In genomic region chr16:11356573-11357331, GRCh38 we compare ENCODE assay signal across 8 cellular contexts. TPM values are rescaled to one million over a fixed set of nuclear protein-coding genes. Genes with fewer than 3 reads are reported as not detected.
DNase-seq lines count a peak whose midpoint lies in the region; ATAC-seq and TF ChIP-seq lines count a peak whose summit lies in the region.

No MANE protein-coding gene starts in this region.

- CTCF ChIA-PET in AG04450 (lab: Charles Lee), result interaction anchor here (0.6 to 5.9 kb wide), 12 partner anchors 8 to 403 kb away, joined by 3 to 53 read pairs (median 4); partner anchors contain the start of gene SOCS1
- CTCF ChIA-PET in OCI-LY7 (lab: Charles Lee; ENCODE audit: unreplicated experiment), result interaction anchor here (0.6 to 1.0 kb wide), 3 partner anchors 59 to 306 kb away, joined by 3 to 7 read pairs (median 3); no protein-coding TSS in a partner anchor

- no peak overlapping the region for H3K4me3 ChIP-seq in AG04450 (ENCODE audit: low read depth, low read length)
- H3K4me3 ChIP-seq in GM23338, result no peak overlapping the region
- H3K4me3 ChIP-seq in OCI-LY7 (ENCODE audit: low read depth, low read length, poor library complexity, severe bottlenecking), result peak overlapping the region; percentile 39
- no peak overlapping the region for H3K4me3 ChIP-seq in foreskin fibroblast (ENCODE audit: low read depth in 1 of 2, low read length in 2 of 2)

- POLR2A ChIA-PET in AG04450 (lab: Yijun Ruan, JAX) (interaction anchor here (0.6 to 1.3 kb wide), 4 partner anchors 28 to 101 kb away, joined by 3 to 11 read pairs (median 6); partner anchors contain the start of gene SOCS1), OCI-LY7 (lab: Charles Lee) (interaction anchor here (0.8 to 1.1 kb wide), 4 partner anchors 49 to 101 kb away, joined by 3 to 7 read pairs (median 4); partner anchors contain the start of gene SOCS1)

- intact Hi-C loops in OCI-LY7 (cut with micrococcal nuclease; ENCODE audit: unreplicated experiment), result loop anchor here (1.0 to 5.0 kb wide), 2 partner anchors 101 to 404 kb away; no protein-coding TSS in a partner anchor
- intact Hi-C loops in activated T-helper 1 cell treated with anti-CD3 and anti-CD28 coated beads, Interleukin-12 subunit alpha, Interleukin-12 subunit beta, Interleukin-2, Interleukin-4 antibody, amounts not matched to agents 30 ng/mL and 10 ng/mL and 1 ng/mL, durations not matched to agents 14 hours and 24 hours and 36 hours (cut with micrococcal nuclease), result no loop called here

- no peak overlapping the region for H3K4me2 ChIP-seq in GM23338
- H3K4me2 ChIP-seq in OCI-LY7 (ENCODE audit: low read length), result peak overlapping the region; percentile 74

- no TSS peak for BruUV-seq in OCI-LY7 (replicated peaks; lab: Mats Ljungman, UMichigan)

- DNase-seq in AG04450 (ENCODE audit: low read depth, low spot score), result no peak
- peak; percentile 91 for DNase-seq in GM23338 (ENCODE audit: low spot score)
- DNase-seq in OCI-LY7 (ENCODE audit: low spot score), result peak; percentile 78
- DNase-seq in activated T-helper 1 cell treated with anti-CD3 and anti-CD28 coated beads, Interleukin-12 subunit alpha, Interleukin-12 subunit beta, Interleukin-2, Interleukin-4 antibody, amounts not matched to agents 30 ng/mL and 10 ng/mL and 1 ng/mL, durations not matched to agents 14 hours and 24 hours and 36 hours (ENCODE audit: low spot score), result peak; percentile 23
- peak; percentile 45 to 80 for DNase-seq in foreskin fibroblast
- DNase-seq in osteocyte (ENCODE audit: extremely low spot score, unreplicated experiment), result no peak
- no peak for DNase-seq in mesenteric fat pad (ENCODE audit: low spot score)

- H3K4me1 ChIP-seq in GM23338 (ENCODE audit: insufficient read depth), result peaks cover 32% of the 10 kb centered on the region
- H3K4me1 ChIP-seq in OCI-LY7 (ENCODE audit: insufficient read depth, low read length, poor library complexity, severe bottlenecking), result peaks cover 85% of the 10 kb centered on the region

- H3K4me3 Mint-ChIP-seq in GM23338 (no peak overlapping the region), osteocyte (ENCODE audit: unreplicated experiment) (no peak overlapping the region)
- H3K4me3 Mint-ChIP-seq in activated T-helper 1 cell treated with anti-CD3 and anti-CD28 coated beads, Interleukin-12 subunit alpha, Interleukin-12 subunit beta, Interleukin-2, Interleukin-4 antibody, amounts not matched to agents 30 ng/mL and 10 ng/mL and 1 ng/mL, durations not matched to agents 14 hours and 24 hours and 36 hours, result no peak overlapping the region

- no peak overlapping the region for H3K27ac ChIP-seq in AG04450 (ENCODE audit: low read depth, low read length)
- peak overlapping the region; percentile 76; the same call in 1 of the 2 replicates for H3K27ac ChIP-seq in GM23338 (ENCODE audit: low read depth)
- H3K27ac ChIP-seq in OCI-LY7 (ENCODE audit: low read depth, low read length, poor library complexity, severe bottlenecking), result peak overlapping the region; percentile 91

- no peaks in the 10 kb centered on the region for H3K9me2 ChIP-seq in GM23338 (ENCODE audit: insufficient read depth)
- H3K9me2 ChIP-seq in OCI-LY7 (ENCODE audit: insufficient read depth, low read length), result no peaks in the 10 kb centered on the region

- TF ChIP-seq CTCF in AG04450 (IDR thresholded peaks at IDR 0.05; ENCODE audit: low read depth, low read length), result peak; percentile 79
- TF ChIP-seq CTCF in GM23338 (conservative IDR thresholded peaks at IDR 0.05; ENCODE audit: low read depth in 2 of 2), result peak; percentile 85 to 92
- TF ChIP-seq CTCF in OCI-LY7 (conservative IDR thresholded peaks at IDR 0.05; ENCODE audit: low read length), result peak; percentile 98
- TF ChIP-seq CTCF in foreskin fibroblast (IDR thresholded peaks at IDR 0.05; ENCODE audit: low read depth, low read length), result peak; percentile 67
- TF ChIP-seq CTCF in osteocyte (IDR thresholded peaks at IDR 0.05), result peak; percentile 74

- peaks cover 4% of the 10 kb centered on the region; the same call in 1 of the 2 replicates for H3K9me3 ChIP-seq in AG04450 (ENCODE audit: control insufficient read depth, insufficient read depth, low read length)
- peaks cover 7% of the 10 kb centered on the region for H3K9me3 ChIP-seq in OCI-LY7 (ENCODE audit: low read length)

- H3F3A ChIP-seq in GM23338 (replicated peaks; ENCODE audit: low read depth), result peaks cover 19% of the 10 kb centered on the region; the same call in 1 of the 2 replicates

- H3K27me3 Mint-ChIP-seq in GM23338 (ENCODE audit: insufficient read depth, low read depth, poor library complexity), result peaks cover 3% of the 10 kb centered on the region
- peaks cover 4% of the 10 kb centered on the region for H3K27me3 Mint-ChIP-seq in activated T-helper 1 cell treated with anti-CD3 and anti-CD28 coated beads, Interleukin-12 subunit alpha, Interleukin-12 subunit beta, Interleukin-2, Interleukin-4 antibody, amounts not matched to agents 30 ng/mL and 10 ng/mL and 1 ng/mL, durations not matched to agents 14 hours and 24 hours and 36 hours (ENCODE audit: insufficient read depth)
- no peaks in the 10 kb centered on the region for H3K27me3 Mint-ChIP-seq in osteocyte (ENCODE audit: unreplicated experiment)

- 0 out of 2 replicates have a peak, but pooled peaks cover 5% of the 10 kb centered on the region for H4K20me1 ChIP-seq in GM23338 (replicated peaks; ENCODE audit: insufficient read depth)
- H4K20me1 ChIP-seq in OCI-LY7 (ENCODE audit: insufficient read depth, low read length), result no peaks in the 10 kb centered on the region

- H3K27me3 ChIP-seq in AG04450 (ENCODE audit: control insufficient read depth, insufficient read depth, low read length) (no peaks in the 10 kb centered on the region), GM23338 (ENCODE audit: insufficient read depth) (no peaks in the 10 kb centered on the region)

- H3K9me3 Mint-ChIP-seq in GM23338, result no peaks in the 10 kb centered on the region
- no peaks in the 10 kb centered on the region for H3K9me3 Mint-ChIP-seq in activated T-helper 1 cell treated with anti-CD3 and anti-CD28 coated beads, Interleukin-12 subunit alpha, Interleukin-12 subunit beta, Interleukin-2, Interleukin-4 antibody, amounts not matched to agents 30 ng/mL and 10 ng/mL and 1 ng/mL, durations not matched to agents 14 hours and 24 hours and 36 hours
- H3K9me3 Mint-ChIP-seq in osteocyte (ENCODE audit: unreplicated experiment), result no peaks in the 10 kb centered on the region

- peak; percentile 93 for ATAC-seq in GM23338
- no peak for ATAC-seq in HG03457 (IDR thresholded peaks at IDR 0.05; ENCODE audit: unreplicated experiment)

- H2AFZ ChIP-seq in GM23338 (no peak overlapping the region), OCI-LY7 (ENCODE audit: low read length) (no peak overlapping the region)

- H3K79me2 ChIP-seq in GM23338 (replicated peaks; ENCODE audit: insufficient read depth) (peaks cover 23% of the 10 kb centered on the region), OCI-LY7 (ENCODE audit: insufficient read depth, low read depth, low read length) (peaks cover 16% of the 10 kb centered on the region)

- H3K27ac Mint-ChIP-seq in GM23338 (no peak overlapping the region), osteocyte (ENCODE audit: unreplicated experiment) (peak overlapping the region; percentile 80)
- no peak overlapping the region for H3K27ac Mint-ChIP-seq in activated T-helper 1 cell treated with anti-CD3 and anti-CD28 coated beads, Interleukin-12 subunit alpha, Interleukin-12 subunit beta, Interleukin-2, Interleukin-4 antibody, amounts not matched to agents 30 ng/mL and 10 ng/mL and 1 ng/mL, durations not matched to agents 14 hours and 24 hours and 36 hours

- H3K4me1 Mint-ChIP-seq in GM23338 (peaks cover 35% of the 10 kb centered on the region), osteocyte (ENCODE audit: unreplicated experiment) (peaks cover 62% of the 10 kb centered on the region)
- H3K4me1 Mint-ChIP-seq in activated T-helper 1 cell treated with anti-CD3 and anti-CD28 coated beads, Interleukin-12 subunit alpha, Interleukin-12 subunit beta, Interleukin-2, Interleukin-4 antibody, amounts not matched to agents 30 ng/mL and 10 ng/mL and 1 ng/mL, durations not matched to agents 14 hours and 24 hours and 36 hours (ENCODE audit: low read depth), result peaks cover 65% of the 10 kb centered on the region

- H3K36me3 ChIP-seq in GM23338 (ENCODE audit: insufficient read depth), result peaks cover 13% of the 10 kb centered on the region
- peaks cover 26% of the 10 kb centered on the region for H3K36me3 ChIP-seq in OCI-LY7 (ENCODE audit: insufficient read depth, low read length)

- peaks cover 26% of the 10 kb centered on the region for H3K36me3 Mint-ChIP-seq in GM23338 (ENCODE audit: low read depth)
- H3K36me3 Mint-ChIP-seq in activated T-helper 1 cell treated with anti-CD3 and anti-CD28 coated beads, Interleukin-12 subunit alpha, Interleukin-12 subunit beta, Interleukin-2, Interleukin-4 antibody, amounts not matched to agents 30 ng/mL and 10 ng/mL and 1 ng/mL, durations not matched to agents 14 hours and 24 hours and 36 hours (ENCODE audit: low read depth), result peaks cover 13% of the 10 kb centered on the region
- no peaks in the 10 kb centered on the region for H3K36me3 Mint-ChIP-seq in osteocyte (ENCODE audit: unreplicated experiment)

TF ChIP-seq in GM23338, 12 proteins besides CTCF, POLR2A, EP300 and RAD21:
- peak; percentile 41; the same call in 1 of the 2 replicates for TF ChIP-seq CREB1 (CRISPR knock-in tag; IDR thresholded peaks at IDR 0.05; ENCODE audit: low read depth)
- no peak for TF ChIP-seq EZH2phosphoT487 (IDR thresholded peaks at IDR 0.05; ENCODE audit: unreplicated experiment)

RNA-seq across cellular contexts. Expression of gene RMI2, which starts 11.5 kb away (rescaled TPM):
- polyA plus RNA-seq in AG04450 (2011; rRNA removed) (3.8 and 4.7 TPM in 2 replicates), GM23338 (2016; fragmentation: Nextera tagmentation; extraction: Ambion mirVana) (103 and 108 TPM in 2 replicates)
- polyA minus RNA-seq in AG04450 (2011; rRNA and poly(A)+ RNA removed), result 3.0 and 4.4 TPM in 2 replicates
- 98.2 and 120 TPM in 2 replicates for total RNA-seq in GM23338 (2014; rRNA removed; shearing (Covaris generic))
- total RNA-seq in OCI-LY7 (2014; rRNA removed; shearing (Covaris generic)), result 60.4 and 84.5 TPM in 2 replicates
- total RNA-seq in OCI-LY7 (2022) (126 and 157 TPM in 2 replicates), osteocyte (4.1 and 5.1 TPM in 2 replicates), mesenteric fat pad (0.45 TPM)
- 49.8 and 55.7 TPM in 2 replicates for total RNA-seq in activated T-helper 1 cell treated with anti-CD3 and anti-CD28 coated beads, Interleukin-12 subunit alpha, Interleukin-12 subunit beta, Interleukin-2, Interleukin-4 antibody, amounts not matched to agents 30 ng/mL and 10 ng/mL and 1 ng/mL, durations not matched to agents 14 hours and 24 hours and 36 hours

Comparison
In these comparisons a context has a peak if more than half of its experiments do, and no peak if none do; other contexts are left out.
1. DNase-seq: peak in GM23338 (single experiment), OCI-LY7 (single experiment), activated T-helper 1 cell treated with anti-CD3 and anti-CD28 coated beads, Interleukin-12 subunit alpha, Interleukin-12 subunit beta, Interleukin-2, Interleukin-4 antibody, amounts not matched to agents 30 ng/mL and 10 ng/mL and 1 ng/mL, durations not matched to agents 14 hours and 24 hours and 36 hours (single experiment) and foreskin fibroblast (2 of 2); none in AG04450 (single experiment), osteocyte (single experiment) and mesenteric fat pad (single experiment).
2. Peak in every context shown above with its lines, with median percentiles within 50 percentile points of each other: CTCF ChIP-seq.